1 cellular context compared by ENCODE assay signal in genomic region chr3:136752327-136753111, GRCh38.
A peak's percentile ranks its signal among the peaks of the same experiment; 100 is the strongest.
TF ChIP-seq lines count a peak whose summit lies in the region.

TSS of gene STAG1 (minus strand) at chr3:136752378. CDS start at chr3:136630898, 121,480 bp downstream.

TF ChIP-seq in K562, 482 proteins besides CTCF, POLR2A, EP300 and RAD21 (continued from another document and continues in another):
- TF ChIP-seq PML (IDR thresholded peaks at IDR 0.05; ENCODE audit: low read length): peak; percentile 50; the same call in 1 of the 2 replicates
- TF ChIP-seq, protein P1, sequence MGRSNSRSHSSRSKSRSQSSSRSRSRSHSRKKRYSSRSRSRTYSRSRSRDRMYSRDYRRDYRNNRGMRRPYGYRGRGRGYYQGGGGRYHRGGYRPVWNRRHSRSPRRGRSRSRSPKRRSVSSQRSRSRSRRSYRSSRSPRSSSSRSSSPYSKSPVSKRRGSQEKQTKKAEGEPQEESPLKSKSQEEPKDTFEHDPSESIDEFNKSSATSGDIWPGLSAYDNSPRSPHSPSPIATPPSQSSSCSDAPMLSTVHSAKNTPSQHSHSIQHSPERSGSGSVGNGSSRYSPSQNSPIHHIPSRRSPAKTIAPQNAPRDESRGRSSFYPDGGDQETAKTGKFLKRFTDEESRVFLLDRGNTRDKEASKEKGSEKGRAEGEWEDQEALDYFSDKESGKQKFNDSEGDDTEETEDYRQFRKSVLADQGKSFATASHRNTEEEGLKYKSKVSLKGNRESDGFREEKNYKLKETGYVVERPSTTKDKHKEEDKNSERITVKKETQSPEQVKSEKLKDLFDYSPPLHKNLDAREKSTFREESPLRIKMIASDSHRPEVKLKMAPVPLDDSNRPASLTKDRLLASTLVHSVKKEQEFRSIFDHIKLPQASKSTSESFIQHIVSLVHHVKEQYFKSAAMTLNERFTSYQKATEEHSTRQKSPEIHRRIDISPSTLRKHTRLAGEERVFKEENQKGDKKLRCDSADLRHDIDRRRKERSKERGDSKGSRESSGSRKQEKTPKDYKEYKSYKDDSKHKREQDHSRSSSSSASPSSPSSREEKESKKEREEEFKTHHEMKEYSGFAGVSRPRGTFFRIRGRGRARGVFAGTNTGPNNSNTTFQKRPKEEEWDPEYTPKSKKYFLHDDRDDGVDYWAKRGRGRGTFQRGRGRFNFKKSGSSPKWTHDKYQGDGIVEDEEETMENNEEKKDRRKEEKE (IDR thresholded peaks at IDR 0.05; ENCODE audit: borderline replicate concordance in 1 of 2, control insufficient read depth in 1 of 2, low read depth in 2 of 2, low read length in 1 of 2): no peak
- TF ChIP-seq RBFOX2 (IDR thresholded peaks at IDR 0.05; ENCODE audit: low read depth, low read length): peak; percentile 94
- TF ChIP-seq ZNF197 (CRISPR knock-in tag; IDR thresholded peaks at IDR 0.05; ENCODE audit: low read depth): no peak
- TF ChIP-seq CBX3 (IDR thresholded peaks at IDR 0.05; ENCODE audit: borderline replicate concordance in 1 of 2, low read length in 2 of 2): peak in 1 of 2 experiments; percentile 67; a peak in 2 of 3 replicates
- TF ChIP-seq, protein P2, sequence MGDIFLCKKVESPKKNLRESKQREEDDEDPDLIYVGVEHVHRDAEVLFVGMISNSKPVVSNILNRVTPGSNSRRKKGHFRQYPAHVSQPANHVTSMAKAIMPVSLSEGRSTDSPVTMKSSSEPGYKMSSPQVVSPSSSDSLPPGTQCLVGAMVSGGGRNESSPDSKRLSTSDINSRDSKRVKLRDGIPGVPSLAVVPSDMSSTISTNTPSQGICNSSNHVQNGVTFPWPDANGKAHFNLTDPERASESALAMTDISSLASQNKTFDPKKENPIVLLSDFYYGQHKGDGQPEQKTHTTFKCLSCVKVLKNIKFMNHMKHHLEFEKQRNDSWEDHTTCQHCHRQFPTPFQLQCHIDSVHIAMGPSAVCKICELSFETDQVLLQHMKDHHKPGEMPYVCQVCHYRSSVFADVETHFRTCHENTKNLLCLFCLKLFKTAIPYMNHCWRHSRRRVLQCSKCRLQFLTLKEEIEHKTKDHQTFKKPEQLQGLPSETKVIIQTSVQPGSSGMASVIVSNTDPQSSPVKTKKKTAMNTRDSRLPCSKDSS (IDR thresholded peaks at IDR 0.05; ENCODE audit: low read depth, partially characterized antibody): no peak
- TF ChIP-seq IRF9 (tag; IDR thresholded peaks at IDR 0.05): no peak
- TF ChIP-seq, protein P3, sequence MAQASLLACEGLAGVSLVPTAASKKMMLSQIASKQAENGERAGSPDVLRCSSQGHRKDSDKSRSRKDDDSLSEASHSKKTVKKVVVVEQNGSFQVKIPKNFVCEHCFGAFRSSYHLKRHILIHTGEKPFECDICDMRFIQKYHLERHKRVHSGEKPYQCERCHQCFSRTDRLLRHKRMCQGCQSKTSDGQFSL (CRISPR knock-in tag; IDR thresholded peaks at IDR 0.05): peak; percentile 36; the same call in 1 of the 2 replicates
- TF ChIP-seq, protein P3 (tag; IDR thresholded peaks at IDR 0.05): no peak
- no peak for TF ChIP-seq TARDBP (IDR thresholded peaks at IDR 0.05)
- TF ChIP-seq KAT2B (IDR thresholded peaks at IDR 0.05; ENCODE audit: low read depth, low read length): no peak
- TF ChIP-seq, protein P4, sequence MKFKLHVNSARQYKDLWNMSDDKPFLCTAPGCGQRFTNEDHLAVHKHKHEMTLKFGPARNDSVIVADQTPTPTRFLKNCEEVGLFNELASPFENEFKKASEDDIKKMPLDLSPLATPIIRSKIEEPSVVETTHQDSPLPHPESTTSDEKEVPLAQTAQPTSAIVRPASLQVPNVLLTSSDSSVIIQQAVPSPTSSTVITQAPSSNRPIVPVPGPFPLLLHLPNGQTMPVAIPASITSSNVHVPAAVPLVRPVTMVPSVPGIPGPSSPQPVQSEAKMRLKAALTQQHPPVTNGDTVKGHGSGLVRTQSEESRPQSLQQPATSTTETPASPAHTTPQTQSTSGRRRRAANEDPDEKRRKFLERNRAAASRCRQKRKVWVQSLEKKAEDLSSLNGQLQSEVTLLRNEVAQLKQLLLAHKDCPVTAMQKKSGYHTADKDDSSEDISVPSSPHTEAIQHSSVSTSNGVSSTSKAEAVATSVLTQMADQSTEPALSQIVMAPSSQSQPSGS (CRISPR knock-in tag; IDR thresholded peaks at IDR 0.05): no peak
- TF ChIP-seq, protein P5, sequence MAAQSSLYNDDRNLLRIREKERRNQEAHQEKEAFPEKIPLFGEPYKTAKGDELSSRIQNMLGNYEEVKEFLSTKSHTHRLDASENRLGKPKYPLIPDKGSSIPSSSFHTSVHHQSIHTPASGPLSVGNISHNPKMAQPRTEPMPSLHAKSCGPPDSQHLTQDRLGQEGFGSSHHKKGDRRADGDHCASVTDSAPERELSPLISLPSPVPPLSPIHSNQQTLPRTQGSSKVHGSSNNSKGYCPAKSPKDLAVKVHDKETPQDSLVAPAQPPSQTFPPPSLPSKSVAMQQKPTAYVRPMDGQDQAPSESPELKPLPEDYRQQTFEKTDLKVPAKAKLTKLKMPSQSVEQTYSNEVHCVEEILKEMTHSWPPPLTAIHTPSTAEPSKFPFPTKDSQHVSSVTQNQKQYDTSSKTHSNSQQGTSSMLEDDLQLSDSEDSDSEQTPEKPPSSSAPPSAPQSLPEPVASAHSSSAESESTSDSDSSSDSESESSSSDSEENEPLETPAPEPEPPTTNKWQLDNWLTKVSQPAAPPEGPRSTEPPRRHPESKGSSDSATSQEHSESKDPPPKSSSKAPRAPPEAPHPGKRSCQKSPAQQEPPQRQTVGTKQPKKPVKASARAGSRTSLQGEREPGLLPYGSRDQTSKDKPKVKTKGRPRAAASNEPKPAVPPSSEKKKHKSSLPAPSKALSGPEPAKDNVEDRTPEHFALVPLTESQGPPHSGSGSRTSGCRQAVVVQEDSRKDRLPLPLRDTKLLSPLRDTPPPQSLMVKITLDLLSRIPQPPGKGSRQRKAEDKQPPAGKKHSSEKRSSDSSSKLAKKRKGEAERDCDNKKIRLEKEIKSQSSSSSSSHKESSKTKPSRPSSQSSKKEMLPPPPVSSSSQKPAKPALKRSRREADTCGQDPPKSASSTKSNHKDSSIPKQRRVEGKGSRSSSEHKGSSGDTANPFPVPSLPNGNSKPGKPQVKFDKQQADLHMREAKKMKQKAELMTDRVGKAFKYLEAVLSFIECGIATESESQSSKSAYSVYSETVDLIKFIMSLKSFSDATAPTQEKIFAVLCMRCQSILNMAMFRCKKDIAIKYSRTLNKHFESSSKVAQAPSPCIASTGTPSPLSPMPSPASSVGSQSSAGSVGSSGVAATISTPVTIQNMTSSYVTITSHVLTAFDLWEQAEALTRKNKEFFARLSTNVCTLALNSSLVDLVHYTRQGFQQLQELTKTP (IDR thresholded peaks at IDR 0.05; ENCODE audit: low read depth in 1 of 2, partially characterized antibody in 2 of 2): peak in 1 of 2 experiments; percentile 40
- no peak for TF ChIP-seq SRSF7 (optimal IDR thresholded peaks at IDR 0.05; ENCODE audit: low read depth, low read length)
- no peak for TF ChIP-seq ZBTB5 (IDR thresholded peaks at IDR 0.05)
- no peak for TF ChIP-seq KDM4B (IDR thresholded peaks at IDR 0.05; ENCODE audit: borderline replicate concordance in 2 of 2, low read depth in 1 of 2)
- no peak for TF ChIP-seq NR3C1 (CRISPR knock-in tag; IDR thresholded peaks at IDR 0.05)
- TF ChIP-seq MAFG (tag; conservative IDR thresholded peaks at IDR 0.05): no peak
- peak; percentile 29; the same call in 1 of the 2 replicates for TF ChIP-seq TCF3 (CRISPR knock-in tag; IDR thresholded peaks at IDR 0.05)
- TF ChIP-seq CBX2 (IDR thresholded peaks at IDR 0.05; ENCODE audit: insufficient read depth, low read length, poor library complexity, severe bottlenecking): no peak
- no peak for TF ChIP-seq CUX1 (CRISPR knock-in tag; IDR thresholded peaks at IDR 0.05)
- 0 out of 2 replicates have a peak, but pooled peaks have one; percentile 3 for TF ChIP-seq GATAD2A (IDR thresholded peaks at IDR 0.05)
- TF ChIP-seq, protein P6, sequence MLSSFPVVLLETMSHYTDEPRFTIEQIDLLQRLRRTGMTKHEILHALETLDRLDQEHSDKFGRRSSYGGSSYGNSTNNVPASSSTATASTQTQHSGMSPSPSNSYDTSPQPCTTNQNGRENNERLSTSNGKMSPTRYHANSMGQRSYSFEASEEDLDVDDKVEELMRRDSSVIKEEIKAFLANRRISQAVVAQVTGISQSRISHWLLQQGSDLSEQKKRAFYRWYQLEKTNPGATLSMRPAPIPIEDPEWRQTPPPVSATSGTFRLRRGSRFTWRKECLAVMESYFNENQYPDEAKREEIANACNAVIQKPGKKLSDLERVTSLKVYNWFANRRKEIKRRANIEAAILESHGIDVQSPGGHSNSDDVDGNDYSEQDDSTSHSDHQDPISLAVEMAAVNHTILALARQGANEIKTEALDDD (IDR thresholded peaks at IDR 0.05): no peak
- peak; percentile 27; the same call in 1 of the 2 replicates for TF ChIP-seq FOSL1 (tag; conservative IDR thresholded peaks at IDR 0.05)
- TF ChIP-seq XRCC4 (IDR thresholded peaks at IDR 0.05; ENCODE audit: extremely low read depth, insufficient read depth, insufficient read length): no peak
- TF ChIP-seq ZFPM2 (CRISPR knock-in tag; IDR thresholded peaks at IDR 0.05): no peak
- TF ChIP-seq, protein P7, sequence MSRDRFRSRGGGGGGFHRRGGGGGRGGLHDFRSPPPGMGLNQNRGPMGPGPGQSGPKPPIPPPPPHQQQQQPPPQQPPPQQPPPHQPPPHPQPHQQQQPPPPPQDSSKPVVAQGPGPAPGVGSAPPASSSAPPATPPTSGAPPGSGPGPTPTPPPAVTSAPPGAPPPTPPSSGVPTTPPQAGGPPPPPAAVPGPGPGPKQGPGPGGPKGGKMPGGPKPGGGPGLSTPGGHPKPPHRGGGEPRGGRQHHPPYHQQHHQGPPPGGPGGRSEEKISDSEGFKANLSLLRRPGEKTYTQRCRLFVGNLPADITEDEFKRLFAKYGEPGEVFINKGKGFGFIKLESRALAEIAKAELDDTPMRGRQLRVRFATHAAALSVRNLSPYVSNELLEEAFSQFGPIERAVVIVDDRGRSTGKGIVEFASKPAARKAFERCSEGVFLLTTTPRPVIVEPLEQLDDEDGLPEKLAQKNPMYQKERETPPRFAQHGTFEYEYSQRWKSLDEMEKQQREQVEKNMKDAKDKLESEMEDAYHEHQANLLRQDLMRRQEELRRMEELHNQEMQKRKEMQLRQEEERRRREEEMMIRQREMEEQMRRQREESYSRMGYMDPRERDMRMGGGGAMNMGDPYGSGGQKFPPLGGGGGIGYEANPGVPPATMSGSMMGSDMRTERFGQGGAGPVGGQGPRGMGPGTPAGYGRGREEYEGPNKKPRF (IDR thresholded peaks at IDR 0.05; ENCODE audit: low read depth, low read length): no peak
- TF ChIP-seq, protein P8, sequence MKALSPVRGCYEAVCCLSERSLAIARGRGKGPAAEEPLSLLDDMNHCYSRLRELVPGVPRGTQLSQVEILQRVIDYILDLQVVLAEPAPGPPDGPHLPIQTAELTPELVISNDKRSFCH (CRISPR knock-in tag; IDR thresholded peaks at IDR 0.05): no peak
- TF ChIP-seq, protein P8 (tag; IDR thresholded peaks at IDR 0.05): no peak; the same call in 1 of the 2 replicates
- TF ChIP-seq CBFA2T3 (IDR thresholded peaks at IDR 0.05): no peak
- no peak for TF ChIP-seq NR2C1 (IDR thresholded peaks at IDR 0.05)
- no peak for TF ChIP-seq NR2C1 (tag; IDR thresholded peaks at IDR 0.05)
